ENCODE assay signal across 18 cellular contexts in genomic region chr1:81681104-81681503, GRCh38.
DNase-seq lines count a peak whose midpoint lies in the region; ATAC-seq, FAIRE-seq and TF ChIP-seq lines count a peak whose summit lies in the region.
"Had no signal": no experiment of that assay in that cellular context is flagged by ENCODE, and none has a peak within 500 bp of the region (broad histone marks: within the 10 kb centered on the region; RNA-seq: fewer than 3 reads in every experiment).

No MANE protein-coding gene starts in this region.

- H3K36me3 ChIP-seq in IMR-90 (ENCODE audit: control insufficient read depth, insufficient read depth, low read length): no peaks in the 10 kb centered on the region
- H3K36me3 ChIP-seq in pancreas: no peaks in the 10 kb centered on the region
- no peaks in the 10 kb centered on the region for H3K36me3 ChIP-seq in naive thymus-derived CD4-positive, alpha-beta T cell (ENCODE audit: control insufficient read depth in 2 of 3, insufficient read depth in 3 of 3, low read length in 3 of 3)

- H2AFZ ChIP-seq in IMR-90 (replicated peaks; ENCODE audit: low read length, poor library complexity): no peak overlapping the region

- H2AK9ac ChIP-seq in IMR-90 (replicated peaks; ENCODE audit: low read depth, low read length, poor library complexity): no peak overlapping the region

- CTCF ChIA-PET in IMR-90 (lab: Yijun Ruan, JAX): no interaction called here
- CTCF ChIA-PET in naive thymus-derived CD4-positive, alpha-beta T cell (lab: Charles Lee): no interaction called here

- no peak overlapping the region for H3K14ac ChIP-seq in IMR-90 (replicated peaks; ENCODE audit: low read depth, low read length)

- no peaks in the 10 kb centered on the region for H3K9me1 ChIP-seq in IMR-90 (ENCODE audit: insufficient read depth, low read length)

- ATAC-seq in GM19035 (IDR thresholded peaks at IDR 0.05; ENCODE audit: unreplicated experiment): peak; percentile 28
- ATAC-seq in IMR-90 (ENCODE audit: low read depth): no peak
- ATAC-seq in pancreas: peak; percentile 17 to 46 (median 34)
- ATAC-seq in naive thymus-derived CD4-positive, alpha-beta T cell: no peak
- ATAC-seq: activated naive CD8-positive, alpha-beta T cell treated with anti-CD3 and anti-CD28 coated beads, Interleukin-2, amount 50 U/mL, for 24 hours; CD8-positive, alpha-beta T cell; Right ventricle myocardium inferior; T-helper 17 cell had no signal

- H3K27me3 ChIP-seq in IMR-90 (ENCODE audit: control insufficient read depth, insufficient read depth, low read length) (no peaks in the 10 kb centered on the region), pancreas (no peaks in the 10 kb centered on the region)
- H3K27me3 ChIP-seq in naive thymus-derived CD4-positive, alpha-beta T cell (ENCODE audit: control insufficient read depth in 2 of 2, insufficient read depth in 2 of 2, low read length in 2 of 2): no peaks in the 10 kb centered on the region

- H3K4me3 ChIP-seq in IMR-90 (ENCODE audit: insufficient read depth, low read depth, low read length): no peak overlapping the region
- no peak overlapping the region for H3K4me3 ChIP-seq in pancreas
- H3K4me3 ChIP-seq in naive thymus-derived CD4-positive, alpha-beta T cell (ENCODE audit: low read length): no peak overlapping the region

- no CpG with 5 or more reads among the region's 2 CpGs for WGBS in IMR-90 (ENCODE audit: extremely low coverage in 2 of 2, insufficient read length in 1 of 2), 2 experiments
- WGBS in pancreas, 2 donors: 2 to 9% methylated on average over 2 of the region's 2 CpGs

- H2AK5ac ChIP-seq in IMR-90 (ENCODE audit: low read depth, low read length): no peak overlapping the region; the same call in 1 of the 2 replicates

- H2BK120ac ChIP-seq in IMR-90 (ENCODE audit: low read depth, low read length): 0 out of 2 replicates have a peak overlapping the region, but pooled peaks have one; percentile 10

- DNase-seq in IMR-90 (no peak), epithelial cell of prostate (ENCODE audit: low read depth, low spot score) (no peak), pancreas (no peak), mesenteric fat pad (ENCODE audit: low spot score) (no peak)
- DNase-seq in activated naive CD4-positive, alpha-beta T cell treated with Interleukin-2 at 50 U/mL for 16 hours: no peak
- no peak for DNase-seq in naive thymus-derived CD4-positive, alpha-beta T cell
- DNase-seq: activated CD4-positive, alpha-beta T cell treated with anti-CD3 and anti-CD28 coated beads, Interleukin-2, amount 50 U/mL, for 1 hour; activated naive CD8-positive, alpha-beta T cell treated with anti-CD3 and anti-CD28 coated beads, Interleukin-2, amount 50 U/mL, for 24 hours; activated T-cell treated with anti-CD3 and anti-CD28 coated beads, Interleukin-2, amount 50 U/mL, for 24 hours; CD8-positive, alpha-beta T cell; islet precursor cell; midbrain; posterior cingulate gyrus; T-helper 17 cell had no signal

- peaks cover 7% of the 10 kb centered on the region for H3K4me1 ChIP-seq in IMR-90 (ENCODE audit: control insufficient read depth, insufficient read depth, low read length)
- H3K4me1 ChIP-seq in pancreas: peaks cover 5 to 12% (median 11%) of the 10 kb centered on the region in 3 donors
- H3K4me1 ChIP-seq in naive thymus-derived CD4-positive, alpha-beta T cell (ENCODE audit: control insufficient read depth in 2 of 2, insufficient read depth in 2 of 2, low read length in 2 of 2): no peaks in the 10 kb centered on the region

- H3K9me3 Mint-ChIP-seq in naive thymus-derived CD4-positive, alpha-beta T cell: peaks cover 0 to 7% (median 3%) of the 10 kb centered on the region in 11 donors

- intact Hi-C loops in IMR-90 (cut with micrococcal nuclease): no loop called here
- intact Hi-C loops in pancreas (cut with DNase I): no loop called here
- intact Hi-C loops in naive thymus-derived CD4-positive, alpha-beta T cell (cut with micrococcal nuclease): no loop called here

- H4K91ac ChIP-seq in IMR-90 (ENCODE audit: insufficient read depth, low read depth, low read length): no peak overlapping the region

- H3K27me3 Mint-ChIP-seq in naive thymus-derived CD4-positive, alpha-beta T cell: no peaks in the 10 kb centered on the region
- H3K27me3 Mint-ChIP-seq: activated naive CD8-positive, alpha-beta T cell treated with anti-CD3 and anti-CD28 coated beads, Interleukin-2, amount 50 U/mL, for 24 hours; activated T-cell treated with anti-CD3 and anti-CD28 coated beads, Interleukin-2, amount 50 U/mL, for 24 hours; T-helper 17 cell had no signal

- no peak overlapping the region for H3K27ac ChIP-seq in IMR-90 (ENCODE audit: insufficient read depth, low read length)
- peak overlapping the region; percentile 57 for H3K27ac ChIP-seq in epithelial cell of prostate
- H3K27ac ChIP-seq in pancreas: peak overlapping the region in 2 of 4 donors; percentile 17 to 28
- H3K27ac ChIP-seq in naive thymus-derived CD4-positive, alpha-beta T cell (ENCODE audit: low read depth, low read length): no peak overlapping the region

- no peak for TF ChIP-seq RAD21 in IMR-90 (IDR thresholded peaks at IDR 0.05; ENCODE audit: low read length)

- POLR2A ChIA-PET in IMR-90 (lab: Charles Lee; ENCODE audit: unreplicated experiment): no interaction called here
- POLR2A ChIA-PET in naive thymus-derived CD4-positive, alpha-beta T cell (lab: Charles Lee): no interaction called here

- no peak overlapping the region for H4K8ac ChIP-seq in IMR-90 (ENCODE audit: low read depth in 2 of 2, low read length in 2 of 2)

- no peaks in the 10 kb centered on the region for H3K4me1 Mint-ChIP-seq in naive thymus-derived CD4-positive, alpha-beta T cell
- H3K4me1 Mint-ChIP-seq: activated naive CD8-positive, alpha-beta T cell treated with anti-CD3 and anti-CD28 coated beads, Interleukin-2, amount 50 U/mL, for 24 hours; T-helper 17 cell had no signal

- FAIRE-seq in pancreas (lab: Jason Lieb, UNC): no peak
- FAIRE-seq: endometrium, GM12892 had no signal

- H4K5ac ChIP-seq in IMR-90 (ENCODE audit: low read depth, low read length): no peak overlapping the region

- no peaks in the 10 kb centered on the region for H3K36me3 Mint-ChIP-seq in naive thymus-derived CD4-positive, alpha-beta T cell
- H3K36me3 Mint-ChIP-seq: CD8-positive, alpha-beta T cell had no signal

- peak overlapping the region; percentile 44 for H2BK20ac ChIP-seq in IMR-90 (ENCODE audit: low read depth, low read length)

- no peak for TF ChIP-seq POLR2A in IMR-90 (IDR thresholded peaks at IDR 0.05; ENCODE audit: low read depth, low read length)

- BruUV-seq in IMR-90 (replicated peaks; lab: Mats Ljungman, UMichigan): no TSS peak

- no peak overlapping the region for H3K4me3 Mint-ChIP-seq in naive thymus-derived CD4-positive, alpha-beta T cell
- H3K4me3 Mint-ChIP-seq: activated naive CD8-positive, alpha-beta T cell treated with anti-CD3 and anti-CD28 coated beads, Interleukin-2, amount 50 U/mL, for 24 hours; activated T-cell treated with anti-CD3 and anti-CD28 coated beads, Interleukin-2, amount 50 U/mL, for 24 hours; CD8-positive, alpha-beta T cell; T-helper 17 cell had no signal

- H4K20me1 ChIP-seq in IMR-90 (ENCODE audit: insufficient read depth, low read length): no peaks in the 10 kb centered on the region

- H3K27ac Mint-ChIP-seq in naive thymus-derived CD4-positive, alpha-beta T cell: no peak overlapping the region
- H3K27ac Mint-ChIP-seq: activated naive CD8-positive, alpha-beta T cell treated with anti-CD3 and anti-CD28 coated beads, Interleukin-2, amount 50 U/mL, for 24 hours; activated T-cell treated with anti-CD3 and anti-CD28 coated beads, Interleukin-2, amount 50 U/mL, for 24 hours; CD8-positive, alpha-beta T cell; T-helper 17 cell had no signal

- 0 out of 3 replicates have a peak overlapping the region, but pooled peaks have one; percentile 23 for H2BK15ac ChIP-seq in IMR-90 (ENCODE audit: low read depth, low read length)

- H3K9me3 ChIP-seq in IMR-90 (ENCODE audit: control insufficient read depth, insufficient read depth, low read length) (no peaks in the 10 kb centered on the region), pancreas (no peaks in the 10 kb centered on the region)
- H3K9me3 ChIP-seq in naive thymus-derived CD4-positive, alpha-beta T cell (ENCODE audit: control insufficient read depth in 2 of 3, low read length in 3 of 3): no peaks in the 10 kb centered on the region

- no peak overlapping the region for H3K4ac ChIP-seq in IMR-90 (ENCODE audit: low read depth, low read length)

- TF ChIP-seq CTCF in IMR-90 (conservative IDR thresholded peaks at IDR 0.05; ENCODE audit: low read depth, low read length) (no peak), pancreas (IDR thresholded peaks at IDR 0.05) (no peak)

- H3K18ac ChIP-seq in IMR-90 (ENCODE audit: low read depth, low read length): peak overlapping the region; percentile 64; the same call in 1 of the 2 replicates

- H3K23ac ChIP-seq in IMR-90 (ENCODE audit: low read depth, low read length): no peak overlapping the region

- no peak overlapping the region; the same call in 1 of the 2 replicates for H3K4me2 ChIP-seq in IMR-90 (ENCODE audit: low read depth, low read length)

- in situ Hi-C loops in IMR-90 (cut with MboI; ENCODE audit: low sequenced_read_pairs): no loop called here

- H3K9ac ChIP-seq in IMR-90 (ENCODE audit: low read depth, low read length): no peak overlapping the region

- H3K56ac ChIP-seq in IMR-90 (ENCODE audit: extremely low read depth, insufficient read depth, low read length): no peak overlapping the region

- H2BK5ac ChIP-seq in IMR-90 (ENCODE audit: low read depth, low read length, poor library complexity, severe bottlenecking): no peak overlapping the region

- H3K79me1 ChIP-seq in IMR-90 (ENCODE audit: low read depth in 1 of 2, low read length in 2 of 2): no peaks in the 10 kb centered on the region

- dilution Hi-C loops in IMR-90 (cut with HindIII; ENCODE audit: low sequenced_read_pairs, unreplicated experiment): no loop called here

TF ChIP-seq in IMR-90, 13 proteins besides CTCF, POLR2A, EP300 and RAD21 (continues in another document):
- TF ChIP-seq MAFK (IDR thresholded peaks at IDR 0.05; ENCODE audit: low read depth, low read length) (no peak), USF2 (IDR thresholded peaks at IDR 0.05; ENCODE audit: low read depth, low read length) (no peak), MAZ (IDR thresholded peaks at IDR 0.05; ENCODE audit: borderline replicate concordance, low read depth, low read length) (no peak), FOS (IDR thresholded peaks at IDR 0.05; ENCODE audit: low read depth, low read length) (no peak), NFE2L2 (IDR thresholded peaks at IDR 0.05; ENCODE audit: low read depth, low read length) (no peak), MXI1 (IDR thresholded peaks at IDR 0.05; ENCODE audit: borderline replicate concordance, low read depth, low read length) (no peak)

Comparison
In these comparisons a context has a peak if more than half of its experiments do, and no peak if none do; other contexts are left out.
1. ATAC-seq: peak in GM19035 (single experiment) and pancreas (4 of 4); none in IMR-90 (single experiment) and naive thymus-derived CD4-positive, alpha-beta T cell (single experiment).